20 cellular contexts compared by ENCODE assay signal in the genomic region with DNA sequence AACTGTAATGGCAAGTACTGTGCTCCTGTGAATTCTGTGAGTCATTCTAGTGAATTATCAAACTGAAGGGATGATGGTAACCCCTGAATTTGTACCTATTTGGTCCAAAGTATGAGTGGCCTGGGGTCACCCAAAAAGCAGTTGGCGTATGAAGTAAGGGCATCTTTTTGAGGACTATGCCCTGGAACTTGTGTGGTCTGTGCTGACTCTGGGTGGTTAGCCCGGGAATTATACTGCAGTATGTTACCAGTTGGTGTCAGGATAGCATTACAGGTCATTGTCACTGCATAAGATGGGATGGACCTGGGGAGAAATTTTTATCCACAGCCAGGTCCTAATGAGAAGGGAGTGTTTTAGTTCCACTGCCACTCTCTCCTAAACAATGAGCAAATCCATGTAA.
DNase-seq lines count a peak whose midpoint lies in the region; ATAC-seq, FAIRE-seq and TF ChIP-seq lines count a peak whose summit lies in the region.
"Had no signal": no experiment of that assay in that cellular context is flagged by ENCODE, and none has a peak within 500 bp of the region (broad histone marks: within the 10 kb centered on the region; RNA-seq: fewer than 3 reads in every experiment).

No MANE protein-coding gene starts in this region.

- H3K79me2 ChIP-seq in HepG2 (ENCODE audit: insufficient read depth, low read length) (no peaks in the 10 kb centered on the region), mesendoderm (ENCODE audit: control insufficient read depth, insufficient read depth, low read length) (no peaks in the 10 kb centered on the region)

- H3K9ac ChIP-seq in HepG2 (ENCODE audit: insufficient read depth, low read depth, low read length) (no peak overlapping the region), mesendoderm (ENCODE audit: low read length) (no peak overlapping the region)

- peaks cover 3 to 33% of the 10 kb centered on the region in 2 experiments; a peak in 4 of 5 replicates for H3K36me3 ChIP-seq in HepG2 (replicated peaks in 1 of 2; ENCODE audit: control insufficient read depth in 1 of 2, insufficient read depth in 2 of 2, low read length in 2 of 2)
- peaks cover 0 to 6% (median 0%) of the 10 kb centered on the region in 4 donors for H3K36me3 ChIP-seq in right lobe of liver
- no peaks in the 10 kb centered on the region for H3K36me3 ChIP-seq in mesendoderm (ENCODE audit: control insufficient read depth, insufficient read depth, low read length)
- H3K36me3 ChIP-seq in BE2C = no peaks in the 10 kb centered on the region
- H3K36me3 ChIP-seq: upper lobe of right lung had no signal

- no peak overlapping the region for H4K5ac ChIP-seq in mesendoderm (ENCODE audit: low read length)

- H3K4ac ChIP-seq in mesendoderm (ENCODE audit: low read depth, low read length) = no peak overlapping the region

- H3K36me3 Mint-ChIP-seq in effector memory CD8-positive, alpha-beta T cell (ENCODE audit: insufficient read depth) = no peaks in the 10 kb centered on the region

- no peak overlapping the region for H4K8ac ChIP-seq in mesendoderm (ENCODE audit: low read depth, low read length)

- H3K9me3 ChIP-seq in HepG2 (ENCODE audit: low read length) (no peaks in the 10 kb centered on the region), right lobe of liver (no peaks in the 10 kb centered on the region), BE2C (no peaks in the 10 kb centered on the region; the same call in 1 of the 2 replicates)
- H3K9me3 ChIP-seq: esophagus squamous epithelium, upper lobe of right lung had no signal

- intact Hi-C loops in HepG2 (cut with micrococcal nuclease; ENCODE audit: unreplicated experiment) (no loop called here), right lobe of liver (cut with DNase I) (no loop called here)

- WGBS in HepG2 (ENCODE audit: low lambda C conversion rate) = 94% methylated on average over 2 of the region's 2 CpGs
- 100% methylated on average over 2 of the region's 2 CpGs for WGBS in right lobe of liver (ENCODE audit: insufficient coverage, low coverage, low lambda C conversion rate, missing lambda C conversion rate)
- WGBS in mesendoderm (ENCODE audit: extremely low coverage, insufficient coverage, low lambda C conversion rate) = no CpG with 5 or more reads among the region's 2 CpGs

- POLR2A ChIA-PET in HepG2 (lab: Yijun Ruan, JAX) = no interaction called here

- H3K27me3 ChIP-seq in HepG2 (ENCODE audit: control insufficient read depth in 1 of 2, insufficient read depth in 2 of 2, low read length in 2 of 2) (no peaks in the 10 kb centered on the region), right lobe of liver (no peaks in the 10 kb centered on the region), mesendoderm (ENCODE audit: insufficient read depth, low read length, poor library complexity) (no peaks in the 10 kb centered on the region), BE2C (no peaks in the 10 kb centered on the region; the same call in 1 of the 2 replicates)
- H3K27me3 ChIP-seq: esophagus squamous epithelium, upper lobe of right lung had no signal

- ATAC-seq in HepG2 (peak; percentile 39; the same call in 2 of the 3 replicates), right lobe of liver (no peak)
- no peak for ATAC-seq in effector memory CD8-positive, alpha-beta T cell (replicated peaks)
- ATAC-seq: activated CD4-positive, CD25-positive, alpha-beta regulatory T cell treated with anti-CD3 and anti-CD28 coated beads, Interleukin-2, amount 50 U/mL, for 24 hours; activated CD8-positive, alpha-beta T cell treated with anti-CD3 and anti-CD28 coated beads, Interleukin-2, amount 10 ng/mL, durations not matched to agents 7 days and 5 days; activated T-cell treated with anti-CD3 and anti-CD28 coated beads, Interleukin-2, amount 50 U/mL, for 4 hours; upper lobe of right lung had no signal

- H3K4me2 ChIP-seq in HepG2 (ENCODE audit: low read depth, low read length) (no peak overlapping the region), mesendoderm (ENCODE audit: low read length) (no peak overlapping the region)

- H2AK5ac ChIP-seq in mesendoderm (ENCODE audit: low read length) = no peak overlapping the region

- TF ChIP-seq RAD21 in HepG2 (CRISPR knock-in tag; IDR thresholded peaks at IDR 0.05) = no peak

- BruUV-seq in HepG2 (replicated peaks; lab: Mats Ljungman, UMichigan) = no TSS peak

- no peak for TF ChIP-seq CTCF in HepG2 (CRISPR knock-in tag; IDR thresholded peaks at IDR 0.05)
- no peak for TF ChIP-seq CTCF in right lobe of liver (IDR thresholded peaks at IDR 0.05)
- TF ChIP-seq CTCF in BE2C (IDR thresholded peaks at IDR 0.05; ENCODE audit: low read depth, low read length) = no peak

- in situ Hi-C loops in HepG2 (cut with HindIII; ENCODE audit: extremely low pct_ligation_motif_present, low pct_unique_long_range_greater_than_20kb) = no loop called here

- H3K4me3 Mint-ChIP-seq in effector memory CD8-positive, alpha-beta T cell = no peak overlapping the region
- H3K4me3 Mint-ChIP-seq: activated CD8-positive, alpha-beta T cell treated with anti-CD3 and anti-CD28 coated beads, Interleukin-2, amount 10 ng/mL, durations not matched to agents 7 days and 5 days; activated naive CD4-positive, alpha-beta T cell treated with anti-CD3 and anti-CD28 coated beads, Interleukin-2, amount 50 U/mL, for 24 hours; activated T-cell treated with anti-CD3 and anti-CD28 coated beads, Interleukin-2, amount 50 U/mL, for 4 hours had no signal

- H3K18ac ChIP-seq in mesendoderm (ENCODE audit: low read length) = no peak overlapping the region

- no peak overlapping the region for H2BK120ac ChIP-seq in mesendoderm (ENCODE audit: low read depth, low read length)

- no peak for TF ChIP-seq POLR2A in HepG2 (IDR thresholded peaks at IDR 0.05; ENCODE audit: insufficient read depth in 1 of 2, low read depth in 2 of 2, low read length in 2 of 2)
- no peak for TF ChIP-seq POLR2A in right lobe of liver (IDR thresholded peaks at IDR 0.05)

- no peaks in the 10 kb centered on the region for H3K9me3 Mint-ChIP-seq in effector memory CD8-positive, alpha-beta T cell
- H3K9me3 Mint-ChIP-seq: activated naive CD4-positive, alpha-beta T cell treated with anti-CD3 and anti-CD28 coated beads, Interleukin-2, amount 50 U/mL, for 24 hours; activated T-cell treated with anti-CD3 and anti-CD28 coated beads, Interleukin-2, amount 50 U/mL, for 4 hours had no signal

- TF ChIP-seq EP300 in HepG2 (IDR thresholded peaks at IDR 0.05; ENCODE audit: low read depth in 2 of 2, low read length in 2 of 2) (no peak), HepG2 (CRISPR knock-in tag; IDR thresholded peaks at IDR 0.05; ENCODE audit: borderline replicate concordance) (no peak)

- no peaks in the 10 kb centered on the region for H3K27me3 Mint-ChIP-seq in effector memory CD8-positive, alpha-beta T cell
- H3K27me3 Mint-ChIP-seq: activated naive CD4-positive, alpha-beta T cell treated with anti-CD3 and anti-CD28 coated beads, Interleukin-2, amount 50 U/mL, for 24 hours had no signal

- no peak overlapping the region for H2BK5ac ChIP-seq in mesendoderm (ENCODE audit: low read length)

- H3K56ac ChIP-seq in mesendoderm (ENCODE audit: low read length) = no peak overlapping the region

- no peak overlapping the region for H3K23ac ChIP-seq in mesendoderm (ENCODE audit: low read length)

- H3K79me1 ChIP-seq in mesendoderm (ENCODE audit: low read length) = no peaks in the 10 kb centered on the region

- no peaks in the 10 kb centered on the region for H3K4me1 Mint-ChIP-seq in effector memory CD8-positive, alpha-beta T cell (ENCODE audit: low read depth in 2 of 2)
- H3K4me1 Mint-ChIP-seq: activated naive CD4-positive, alpha-beta T cell treated with anti-CD3 and anti-CD28 coated beads, Interleukin-2, amount 50 U/mL, for 24 hours had no signal

- H3K27ac Mint-ChIP-seq in effector memory CD8-positive, alpha-beta T cell = no peak overlapping the region
- H3K27ac Mint-ChIP-seq: activated CD8-positive, alpha-beta T cell treated with anti-CD3 and anti-CD28 coated beads, Interleukin-2, amount 10 ng/mL, durations not matched to agents 7 days and 5 days; activated naive CD4-positive, alpha-beta T cell treated with anti-CD3 and anti-CD28 coated beads, Interleukin-2, amount 50 U/mL, for 24 hours had no signal

- H2BK15ac ChIP-seq in mesendoderm (replicated peaks; ENCODE audit: low read depth) = no peak overlapping the region

- H3K4me1 ChIP-seq in HepG2 (ENCODE audit: insufficient read depth, low read length) (no peaks in the 10 kb centered on the region), right lobe of liver (no peaks in the 10 kb centered on the region), mesendoderm (ENCODE audit: control insufficient read depth, low read depth, low read length) (no peaks in the 10 kb centered on the region), BE2C (no peaks in the 10 kb centered on the region)
- H3K4me1 ChIP-seq: esophagus squamous epithelium, upper lobe of right lung had no signal

- H2AFZ ChIP-seq in HepG2 (ENCODE audit: low read length) = no peak overlapping the region

- DNase-seq in HepG2 (ENCODE audit: low spot score) (no peak), right lobe of liver (no peak), cerebellum (ENCODE audit: low spot score) (peak; percentile 6), mesendoderm (peak; percentile 12), T-helper 9 cell (no peak), BE2C (no peak), LoVo (ENCODE audit: low spot score) (no peak)
- DNase-seq in effector memory CD8-positive, alpha-beta T cell = no peak
- DNase-seq: activated CD8-positive, alpha-beta T cell treated with anti-CD3 and anti-CD28 coated beads, Interleukin-2, amount 10 ng/mL, durations not matched to agents 7 days and 5 days; activated T-cell treated with anti-CD3 and anti-CD28 coated beads, Interleukin-2, amount 50 U/mL, for 4 hours; central memory CD4-positive, alpha-beta T cell; effector CD8-positive, alpha-beta T cell; esophagus squamous epithelium; NCI-H187 treated with DMSO at 0.1 percent for 48 hours; SIG-M5; upper lobe of right lung had no signal

- H3K4me3 ChIP-seq in HepG2 (replicated peaks in 1 of 3; ENCODE audit: insufficient read depth in 1 of 3, low read depth in 2 of 3, low read length in 3 of 3) = no peak overlapping the region
- H3K4me3 ChIP-seq in right lobe of liver = no peak overlapping the region
- H3K4me3 ChIP-seq in mesendoderm (ENCODE audit: low read length) = no peak overlapping the region
- H3K4me3 ChIP-seq in BE2C (ENCODE audit: low read depth, low read length) = no peak overlapping the region
- H3K4me3 ChIP-seq: esophagus squamous epithelium, upper lobe of right lung had no signal

- FAIRE-seq in HepG2 (lab: Jason Lieb, UNC) = no peak
- FAIRE-seq: A204.1 had no signal

- H3K27ac ChIP-seq in HepG2 (ENCODE audit: extremely low read length, insufficient read depth, low read length) (no peak overlapping the region), right lobe of liver (no peak overlapping the region), mesendoderm (ENCODE audit: low read depth, low read length) (no peak overlapping the region)
- H3K27ac ChIP-seq: C4-2B, esophagus squamous epithelium, upper lobe of right lung had no signal

- H4K20me1 ChIP-seq in HepG2 (ENCODE audit: insufficient read depth, low read length) = no peaks in the 10 kb centered on the region

- CTCF ChIA-PET in HepG2 (lab: Yijun Ruan, JAX; ENCODE audit: low intra/inter-chr PET ratio, low total read pairs) = no interaction called here

TF ChIP-seq in HepG2, 621 proteins besides CTCF, POLR2A, EP300 and RAD21 (continues in another document):
- no peak for TF ChIP-seq ZFP37 (CRISPR knock-in tag; IDR thresholded peaks at IDR 0.05; ENCODE audit: borderline replicate concordance)
- TF ChIP-seq ZNF530 (CRISPR knock-in tag; IDR thresholded peaks at IDR 0.05; ENCODE audit: low read depth) = no peak
- TF ChIP-seq ZNF264 (CRISPR knock-in tag; IDR thresholded peaks at IDR 0.05) = no peak

Comparison
In these comparisons a context has a peak if more than half of its experiments do, and no peak if none do; other contexts are left out.
1. DNase-seq: peak in cerebellum (single experiment) and mesendoderm (single experiment); none in HepG2 (single experiment), right lobe of liver (0 of 3), effector memory CD8-positive, alpha-beta T cell (0 of 3), T-helper 9 cell (single experiment), BE2C (single experiment) and LoVo (single experiment).